In genomic region chr15:50426428-50426827, GRCh38 we compare ENCODE assay signal across 1 cellular context.
TF ChIP-seq lines count a peak whose summit lies in the region.

No MANE protein-coding gene starts in this region.

TF ChIP-seq in A549, 52 proteins besides CTCF, POLR2A, EP300 and RAD21 (continued from another document):
- no peak for TF ChIP-seq BCL3 (IDR thresholded peaks at IDR 0.05)
- no peak for TF ChIP-seq CBX2 (IDR thresholded peaks at IDR 0.05; ENCODE audit: borderline replicate concordance, low read depth)
- no peak for TF ChIP-seq RCOR1 (IDR thresholded peaks at IDR 0.05; ENCODE audit: low read depth, low read length)
